ENCODE assay signal across 12 cellular contexts in genomic region chr4:146105464-146105863, GRCh38.
A peak's percentile ranks its signal among the peaks of the same experiment; 100 is the strongest.
DNase-seq lines count a peak whose midpoint lies in the region; ATAC-seq and TF ChIP-seq lines count a peak whose summit lies in the region.
"Had no signal": no experiment of that assay in that cellular context is flagged by ENCODE, and none has a peak within 500 bp of the region (broad histone marks: within the 10 kb centered on the region; RNA-seq: fewer than 3 reads in every experiment).

No MANE protein-coding gene starts in this region.

- H3K27me3 Mint-ChIP-seq in T-cell, result peaks cover 0 to 15% of the 10 kb centered on the region in 2 donors
- peaks cover 5% of the 10 kb centered on the region for H3K27me3 Mint-ChIP-seq in activated naive CD8-positive, alpha-beta T cell treated with anti-CD3 and anti-CD28 coated beads, Interleukin-2, amount 50 U/mL, for 24 hours

- CTCF ChIA-PET in T-cell (lab: Charles Lee), result no interaction called here

- H3K4me1 Mint-ChIP-seq in T-cell, result no peaks in the 10 kb centered on the region
- peaks cover 3% of the 10 kb centered on the region for H3K4me1 Mint-ChIP-seq in activated naive CD8-positive, alpha-beta T cell treated with anti-CD3 and anti-CD28 coated beads, Interleukin-2, amount 50 U/mL, for 24 hours
- H3K4me1 Mint-ChIP-seq: central memory CD8-positive, alpha-beta T cell had no signal

- no peaks in the 10 kb centered on the region for H3K9me3 Mint-ChIP-seq in T-cell
- H3K9me3 Mint-ChIP-seq in activated naive CD8-positive, alpha-beta T cell treated with anti-CD3 and anti-CD28 coated beads, Interleukin-2, amount 50 U/mL, for 24 hours, result no peaks in the 10 kb centered on the region
- H3K9me3 Mint-ChIP-seq: central memory CD8-positive, alpha-beta T cell had no signal

- H3K9me3 ChIP-seq in left ventricle myocardium inferior (replicated peaks), result no peaks in the 10 kb centered on the region
- no peaks in the 10 kb centered on the region for H3K9me3 ChIP-seq in subcutaneous abdominal adipose tissue (ENCODE audit: control insufficient read depth in 5 of 5, low read length in 5 of 5)

- peak; percentile 29 for ATAC-seq in Right ventricle myocardium superior (ENCODE audit: poor library complexity)
- ATAC-seq in HG02870 (IDR thresholded peaks at IDR 0.05; ENCODE audit: unreplicated experiment), result peak; percentile 63
- no peak for ATAC-seq in T-cell (replicated peaks in 1 of 4)
- ATAC-seq in activated naive CD8-positive, alpha-beta T cell treated with anti-CD3 and anti-CD28 coated beads, Interleukin-2, amount 50 U/mL, for 24 hours, result no peak

- no peak for TF ChIP-seq CTCF in left ventricle myocardium inferior (IDR thresholded peaks at IDR 0.05; ENCODE audit: borderline replicate concordance)

- H3K27ac ChIP-seq in left ventricle myocardium inferior (replicated peaks), result no peak overlapping the region
- peak overlapping the region; percentile 88 for H3K27ac ChIP-seq in subcutaneous abdominal adipose tissue (ENCODE audit: low read depth, low read length)
- H3K27ac ChIP-seq: KMS-11 had no signal

- H3K36me3 Mint-ChIP-seq in T-cell, result no peaks in the 10 kb centered on the region
- H3K36me3 Mint-ChIP-seq in activated naive CD8-positive, alpha-beta T cell treated with anti-CD3 and anti-CD28 coated beads, Interleukin-2, amount 50 U/mL, for 24 hours (ENCODE audit: low read depth), result no peaks in the 10 kb centered on the region

- no peak overlapping the region for H3K27ac Mint-ChIP-seq in T-cell
- no peak overlapping the region for H3K27ac Mint-ChIP-seq in activated naive CD8-positive, alpha-beta T cell treated with anti-CD3 and anti-CD28 coated beads, Interleukin-2, amount 50 U/mL, for 24 hours

- intact Hi-C loops in Right ventricle myocardium superior (cut with DNase I) (no loop called here), left ventricle myocardium inferior (cut with micrococcal nuclease) (no loop called here), posterior vena cava (cut with DNase I) (no loop called here)

- H3K36me3 ChIP-seq in left ventricle myocardium inferior (no peaks in the 10 kb centered on the region), subcutaneous abdominal adipose tissue (ENCODE audit: control insufficient read depth in 5 of 5, insufficient read depth in 5 of 5, low read length in 5 of 5) (no peaks in the 10 kb centered on the region)

- H3K27me3 ChIP-seq in left ventricle myocardium inferior (ENCODE audit: low read depth) (peaks cover 3% of the 10 kb centered on the region), subcutaneous abdominal adipose tissue (ENCODE audit: control insufficient read depth in 5 of 5, insufficient read depth in 4 of 5, low read length in 5 of 5) (no peaks in the 10 kb centered on the region)

- POLR2A ChIA-PET in T-cell (lab: Charles Lee), result no interaction called here

- H3K4me3 Mint-ChIP-seq in T-cell, result no peak overlapping the region
- H3K4me3 Mint-ChIP-seq in activated naive CD8-positive, alpha-beta T cell treated with anti-CD3 and anti-CD28 coated beads, Interleukin-2, amount 50 U/mL, for 24 hours, result no peak overlapping the region
- H3K4me3 Mint-ChIP-seq: central memory CD8-positive, alpha-beta T cell had no signal

- no peak overlapping the region for H3K9ac ChIP-seq in subcutaneous abdominal adipose tissue (ENCODE audit: low read length in 5 of 5)
- H3K9ac ChIP-seq: KMS-11 had no signal

- H3K4me1 ChIP-seq in left ventricle myocardium inferior (no peaks in the 10 kb centered on the region), subcutaneous abdominal adipose tissue (ENCODE audit: control insufficient read depth in 5 of 5, insufficient read depth in 5 of 5, low read length in 5 of 5) (peaks cover 0 to 27% (median 16%) of the 10 kb centered on the region in 5 donors)

- DNase-seq in Right ventricle myocardium superior (no peak), left ventricle myocardium inferior (no peak), NOMO-1 treated with dmso at 0.1 percent for 144 hours (lab: John Stamatoyannopoulos, UW; ENCODE audit: unreplicated experiment) (peak; percentile 68), T-cell (no peak), posterior vena cava (ENCODE audit: low spot score) (no peak)
- DNase-seq in activated naive CD8-positive, alpha-beta T cell treated with anti-CD3 and anti-CD28 coated beads, Interleukin-2, amount 50 U/mL, for 24 hours, result no peak
- DNase-seq: GDM1, NCI-H748 treated with DMSO at 0.1 percent for 48 hours had no signal

- H3K4me3 ChIP-seq in left ventricle myocardium inferior, result no peak overlapping the region
- H3K4me3 ChIP-seq in subcutaneous abdominal adipose tissue (ENCODE audit: low read depth in 1 of 5, low read length in 5 of 5), result no peak overlapping the region

Comparison
In these comparisons a context has a peak if more than half of its experiments do, and no peak if none do; other contexts are left out.
1. ATAC-seq: peak in Right ventricle myocardium superior (single experiment) and HG02870 (single experiment); none in T-cell (0 of 4) and activated naive CD8-positive, alpha-beta T cell treated with anti-CD3 and anti-CD28 coated beads, Interleukin-2, amount 50 U/mL, for 24 hours (single experiment).